Comparison of ENCODE assay signal across 1 cellular context in the genomic region with DNA sequence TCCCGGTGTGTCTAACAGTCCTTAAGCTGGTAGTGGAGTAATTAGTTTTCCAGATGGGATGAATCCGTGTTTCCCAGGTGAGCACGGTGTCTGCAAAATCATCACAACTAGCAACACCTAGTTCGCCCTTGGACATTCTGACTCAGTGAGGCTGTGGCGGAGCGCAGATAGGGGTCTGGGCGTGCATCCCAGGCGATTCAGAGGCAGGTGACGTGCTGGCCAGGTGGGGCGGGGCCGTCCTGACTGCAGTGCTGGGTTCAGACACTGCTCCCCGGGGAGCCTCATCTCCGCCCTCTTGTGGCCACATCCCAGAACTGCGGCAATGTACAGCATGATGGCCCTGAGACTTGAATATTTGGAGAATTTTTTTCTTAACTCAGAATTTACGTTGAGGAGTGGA.
TF ChIP-seq lines count a peak whose summit lies in the region.

No MANE protein-coding gene starts in this region.

TF ChIP-seq in K562, 482 proteins besides CTCF, POLR2A, EP300 and RAD21 (continued from another document):
- TF ChIP-seq, protein P1, sequence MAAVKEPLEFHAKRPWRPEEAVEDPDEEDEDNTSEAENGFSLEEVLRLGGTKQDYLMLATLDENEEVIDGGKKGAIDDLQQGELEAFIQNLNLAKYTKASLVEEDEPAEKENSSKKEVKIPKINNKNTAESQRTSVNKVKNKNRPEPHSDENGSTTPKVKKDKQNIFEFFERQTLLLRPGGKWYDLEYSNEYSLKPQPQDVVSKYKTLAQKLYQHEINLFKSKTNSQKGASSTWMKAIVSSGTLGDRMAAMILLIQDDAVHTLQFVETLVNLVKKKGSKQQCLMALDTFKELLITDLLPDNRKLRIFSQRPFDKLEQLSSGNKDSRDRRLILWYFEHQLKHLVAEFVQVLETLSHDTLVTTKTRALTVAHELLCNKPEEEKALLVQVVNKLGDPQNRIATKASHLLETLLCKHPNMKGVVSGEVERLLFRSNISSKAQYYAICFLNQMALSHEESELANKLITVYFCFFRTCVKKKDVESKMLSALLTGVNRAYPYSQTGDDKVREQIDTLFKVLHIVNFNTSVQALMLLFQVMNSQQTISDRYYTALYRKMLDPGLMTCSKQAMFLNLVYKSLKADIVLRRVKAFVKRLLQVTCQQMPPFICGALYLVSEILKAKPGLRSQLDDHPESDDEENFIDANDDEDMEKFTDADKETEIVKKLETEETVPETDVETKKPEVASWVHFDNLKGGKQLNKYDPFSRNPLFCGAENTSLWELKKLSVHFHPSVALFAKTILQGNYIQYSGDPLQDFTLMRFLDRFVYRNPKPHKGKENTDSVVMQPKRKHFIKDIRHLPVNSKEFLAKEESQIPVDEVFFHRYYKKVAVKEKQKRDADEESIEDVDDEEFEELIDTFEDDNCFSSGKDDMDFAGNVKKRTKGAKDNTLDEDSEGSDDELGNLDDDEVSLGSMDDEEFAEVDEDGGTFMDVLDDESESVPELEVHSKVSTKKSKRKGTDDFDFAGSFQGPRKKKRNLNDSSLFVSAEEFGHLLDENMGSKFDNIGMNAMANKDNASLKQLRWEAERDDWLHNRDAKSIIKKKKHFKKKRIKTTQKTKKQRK (IDR thresholded peaks at IDR 0.05; ENCODE audit: borderline replicate concordance, low read depth, low read length), result no peak
- TF ChIP-seq MAZ (CRISPR knock-in tag; conservative IDR thresholded peaks at IDR 0.05 in 1 of 2, IDR thresholded peaks at IDR 0.05 in 1 of 2), result peak in 1 of 2 experiments; percentile 40; a peak in 1 of 4 replicates
- no peak for TF ChIP-seq ATF1 (CRISPR knock-in tag; IDR thresholded peaks at IDR 0.05)
- TF ChIP-seq ATF1 (tag; IDR thresholded peaks at IDR 0.05), result 0 out of 2 replicates have a peak, but pooled peaks have one; percentile 15
- TF ChIP-seq SMC3 (conservative IDR thresholded peaks at IDR 0.05; ENCODE audit: insufficient read depth, low read depth, low read length), result peak; percentile 69
